34 cellular contexts compared by ENCODE assay signal in the genomic region with DNA sequence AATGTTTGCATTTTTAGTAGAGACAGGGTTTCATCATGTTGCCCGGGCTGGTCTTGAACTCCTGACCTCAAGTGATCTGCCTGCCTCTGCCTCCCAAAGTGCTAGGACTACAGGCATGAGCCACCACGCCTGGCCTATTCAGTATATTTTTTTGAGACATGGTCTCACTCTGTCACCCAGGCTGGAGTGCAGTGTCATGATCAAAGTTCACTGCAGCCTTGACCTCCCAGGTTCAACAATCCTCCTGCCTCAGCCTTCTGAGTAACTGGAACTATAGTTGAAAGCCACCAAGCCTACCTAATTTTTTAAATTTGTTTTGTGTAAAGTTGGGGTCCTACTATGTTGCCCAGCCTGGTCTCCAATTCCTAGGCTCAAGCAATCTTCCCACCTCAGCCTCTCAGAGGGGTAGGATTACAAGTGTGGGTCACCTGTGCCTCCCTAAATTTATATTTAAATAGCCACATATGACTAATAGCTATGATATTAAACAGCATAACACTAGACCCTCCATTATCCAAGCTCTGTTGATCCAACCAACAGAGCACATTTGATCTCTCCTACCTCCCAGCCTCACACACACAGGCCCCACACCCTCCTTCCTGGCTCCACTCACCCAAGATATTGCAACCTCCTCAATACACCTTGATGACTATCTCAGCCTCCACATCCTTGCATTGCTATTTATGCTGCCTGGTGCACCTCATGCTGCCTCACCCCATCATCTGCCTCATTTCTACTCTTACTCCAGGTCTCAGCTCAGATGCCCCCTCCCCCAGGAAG. TPM values are rescaled to one million over a fixed set of nuclear protein-coding genes. Genes with fewer than 3 reads are reported as not detected.
DNase-seq lines count a peak whose midpoint lies in the region; ATAC-seq, FAIRE-seq and TF ChIP-seq lines count a peak whose summit lies in the region.
"Had no signal": no experiment of that assay in that cellular context is flagged by ENCODE, and none has a peak within 500 bp of the region (broad histone marks: within the 10 kb centered on the region; RNA-seq: fewer than 3 reads in every experiment).

No MANE protein-coding gene starts in this region.

- peak; percentile 34 for DNase-seq in activated naive CD4-positive, alpha-beta T cell treated with anti-CD3 and anti-CD28 coated beads, Interleukin-2, amount 10 ng/mL, durations not matched to agents 7 days and 5 days
- no peak for DNase-seq in activated naive CD4-positive, alpha-beta T cell treated with anti-CD3 and anti-CD28 coated beads for 36 hours
- DNase-seq in Panc1 (ENCODE audit: low read depth, low spot score), result no peak
- no peak for DNase-seq in epithelial cell of prostate (ENCODE audit: low read depth, low spot score)
- no peak for DNase-seq in stimulated activated naive CD8-positive, alpha-beta T cell treated with anti-CD3 and anti-CD28 coated beads, Interleukin-15, amount 100 ng/mL, for 72 hours
- DNase-seq in NCI-H1048 (lab: John Stamatoyannopoulos, UW), result no peak
- no peak for DNase-seq in D721Med (ENCODE audit: insufficient read length, low spot score)
- DNase-seq: activated CD8-positive, alpha-beta memory T cell treated with anti-CD3 and anti-CD28 coated beads for 24 hours; activated naive CD4-positive, alpha-beta T cell; activated T-cell treated with anti-CD3 and anti-CD28 coated beads, Interleukin-2, amount 50 U/mL, for 24 hours; CD4-positive, alpha-beta memory T cell; colonic mucosa; DMS153; foreskin keratinocyte; H9; heart right ventricle; mammary epithelial cell; NCI-H1417 treated with DMSO at 0.1 percent for 48 hours; NCI-H2081 treated with DMSO at 0.1 percent for 48 hours; NCI-H345; NCI-H774; pancreas; stimulated activated CD4-positive, alpha-beta T cell treated with anti-CD3 and anti-CD28 coated beads, Interleukin-2, amount 100 ng/mL, for 48 hours had no signal

- no peaks in the 10 kb centered on the region for H3K27me3 ChIP-seq in Panc1 (ENCODE audit: control insufficient read depth, insufficient read depth, low read length)
- H3K27me3 ChIP-seq: colonic mucosa, esophagus muscularis mucosa, foreskin keratinocyte, heart right ventricle, pancreas, vagina had no signal

- in situ Hi-C loops in Panc1 (cut with HindIII; ENCODE audit: low pct_unique_long_range_greater_than_20kb, low sequenced_read_pairs), result no loop called here

- BruUV-seq in Panc1 (replicated peaks; lab: Mats Ljungman, UMichigan), result no TSS peak

- CTCF ChIA-PET in activated naive CD4-positive, alpha-beta T cell treated with anti-CD3 and anti-CD28 coated beads, Interleukin-2, amount 10 ng/mL, durations not matched to agents 7 days and 5 days (lab: Charles Lee), result no interaction called here
- CTCF ChIA-PET in activated naive CD4-positive, alpha-beta T cell treated with anti-CD3 and anti-CD28 coated beads for 36 hours (lab: Charles Lee), result interaction anchor here (0.6 to 1.0 kb wide), 3 partner anchors 11 to 69 kb away, joined by 3 to 5 read pairs (median 3); no protein-coding TSS in a partner anchor
- CTCF ChIA-PET in Panc1 (lab: Charles Lee), result no interaction called here

- no peak for TF ChIP-seq CTCF in Panc1 (IDR thresholded peaks at IDR 0.05)
- no peak for TF ChIP-seq CTCF in D721Med (IDR thresholded peaks at IDR 0.05; ENCODE audit: insufficient read depth, missing control alignments)

- H3K27ac ChIP-seq in Panc1 (ENCODE audit: low read length) (no peak overlapping the region), epithelial cell of prostate (peak overlapping the region; percentile 47)
- H3K27ac ChIP-seq: colonic mucosa, esophagus muscularis mucosa, foreskin keratinocyte, heart right ventricle, pancreas, RWPE1, thoracic aorta, vagina had no signal

- no peak overlapping the region for H3K4me3 ChIP-seq in Panc1 (ENCODE audit: low read depth in 2 of 2, low read length in 2 of 2)
- H3K4me3 ChIP-seq: colonic mucosa, esophagus muscularis mucosa, heart right ventricle, pancreas, thoracic aorta, vagina had no signal

- no peaks in the 10 kb centered on the region for H3K27me3 Mint-ChIP-seq in activated naive CD4-positive, alpha-beta T cell treated with anti-CD3 and anti-CD28 coated beads, Interleukin-2, amount 10 ng/mL, durations not matched to agents 7 days and 5 days
- H3K27me3 Mint-ChIP-seq in activated naive CD4-positive, alpha-beta T cell treated with anti-CD3 and anti-CD28 coated beads for 36 hours (ENCODE audit: low read depth), result no peaks in the 10 kb centered on the region
- no peaks in the 10 kb centered on the region for H3K27me3 Mint-ChIP-seq in stimulated activated naive CD8-positive, alpha-beta T cell treated with anti-CD3 and anti-CD28 coated beads, Interleukin-15, amount 100 ng/mL, for 72 hours

- no peak overlapping the region for H3K27ac Mint-ChIP-seq in activated naive CD4-positive, alpha-beta T cell treated with anti-CD3 and anti-CD28 coated beads, Interleukin-2, amount 10 ng/mL, durations not matched to agents 7 days and 5 days
- H3K27ac Mint-ChIP-seq in activated naive CD4-positive, alpha-beta T cell treated with anti-CD3 and anti-CD28 coated beads for 36 hours, result no peak overlapping the region
- H3K27ac Mint-ChIP-seq in stimulated activated naive CD8-positive, alpha-beta T cell treated with anti-CD3 and anti-CD28 coated beads, Interleukin-15, amount 100 ng/mL, for 72 hours, result no peak overlapping the region
- H3K27ac Mint-ChIP-seq: activated T-cell treated with anti-CD3 and anti-CD28 coated beads, Interleukin-2, amount 50 U/mL, for 24 hours; CD4-positive, alpha-beta memory T cell had no signal

- ATAC-seq in Panc1 (0 out of 2 replicates have a peak, but pooled peaks have one; percentile 51), GM21737 (IDR thresholded peaks at IDR 0.05; ENCODE audit: unreplicated experiment) (no peak)
- ATAC-seq in stimulated activated naive CD8-positive, alpha-beta T cell treated with anti-CD3 and anti-CD28 coated beads, Interleukin-15, amount 100 ng/mL, for 72 hours, result peak; percentile 53
- ATAC-seq: activated CD4-positive, CD25-positive, alpha-beta regulatory T cell treated with anti-CD3 and anti-CD28 coated beads, Interleukin-2, amount 50 U/mL, for 24 hours; foreskin keratinocyte had no signal

- no peaks in the 10 kb centered on the region for H3K36me3 ChIP-seq in Panc1 (ENCODE audit: control insufficient read depth, insufficient read depth, low read length)
- H3K36me3 ChIP-seq: colonic mucosa, esophagus muscularis mucosa, pancreas, thoracic aorta, vagina had no signal

- no peaks in the 10 kb centered on the region for H3K36me3 Mint-ChIP-seq in activated naive CD4-positive, alpha-beta T cell treated with anti-CD3 and anti-CD28 coated beads, Interleukin-2, amount 10 ng/mL, durations not matched to agents 7 days and 5 days
- peaks cover 1% of the 10 kb centered on the region for H3K36me3 Mint-ChIP-seq in activated naive CD4-positive, alpha-beta T cell treated with anti-CD3 and anti-CD28 coated beads for 36 hours (ENCODE audit: low read depth)
- H3K36me3 Mint-ChIP-seq: CD4-positive, alpha-beta memory T cell had no signal

- H3K9me3 Mint-ChIP-seq in activated naive CD4-positive, alpha-beta T cell treated with anti-CD3 and anti-CD28 coated beads, Interleukin-2, amount 10 ng/mL, durations not matched to agents 7 days and 5 days, result no peaks in the 10 kb centered on the region
- H3K9me3 Mint-ChIP-seq in activated naive CD4-positive, alpha-beta T cell treated with anti-CD3 and anti-CD28 coated beads for 36 hours, result no peaks in the 10 kb centered on the region
- H3K9me3 Mint-ChIP-seq in stimulated activated naive CD8-positive, alpha-beta T cell treated with anti-CD3 and anti-CD28 coated beads, Interleukin-15, amount 100 ng/mL, for 72 hours, result no peaks in the 10 kb centered on the region
- H3K9me3 Mint-ChIP-seq: activated T-cell treated with anti-CD3 and anti-CD28 coated beads, Interleukin-2, amount 50 U/mL, for 24 hours; H9 had no signal

- H3K4me1 ChIP-seq in Panc1 (ENCODE audit: control insufficient read depth, insufficient read depth, low read length), result no peaks in the 10 kb centered on the region
- H3K4me1 ChIP-seq: colonic mucosa, esophagus muscularis mucosa, heart right ventricle, pancreas, vagina had no signal

- FAIRE-seq in D721Med (lab: Jason Lieb, UNC), result no peak

- no peaks in the 10 kb centered on the region for H3K4me1 Mint-ChIP-seq in activated naive CD4-positive, alpha-beta T cell treated with anti-CD3 and anti-CD28 coated beads, Interleukin-2, amount 10 ng/mL, durations not matched to agents 7 days and 5 days
- no peaks in the 10 kb centered on the region for H3K4me1 Mint-ChIP-seq in activated naive CD4-positive, alpha-beta T cell treated with anti-CD3 and anti-CD28 coated beads for 36 hours (ENCODE audit: low read depth)
- H3K4me1 Mint-ChIP-seq in stimulated activated naive CD8-positive, alpha-beta T cell treated with anti-CD3 and anti-CD28 coated beads, Interleukin-15, amount 100 ng/mL, for 72 hours, result no peaks in the 10 kb centered on the region
- H3K4me1 Mint-ChIP-seq: CD4-positive, alpha-beta memory T cell had no signal

- intact Hi-C loops in activated naive CD4-positive, alpha-beta T cell treated with anti-CD3 and anti-CD28 coated beads for 36 hours (cut with micrococcal nuclease), result no loop called here
- intact Hi-C loops in Panc1 (cut with micrococcal nuclease; ENCODE audit: unreplicated experiment), result no loop called here

- no peaks in the 10 kb centered on the region for H3K9me3 ChIP-seq in Panc1 (ENCODE audit: control insufficient read depth, insufficient read depth, low read depth, low read length)
- H3K9me3 ChIP-seq: colonic mucosa, esophagus muscularis mucosa, heart right ventricle, pancreas, thoracic aorta, vagina had no signal

- POLR2A ChIA-PET in Panc1 (lab: Charles Lee), result no interaction called here

- no peak overlapping the region for H3K4me3 Mint-ChIP-seq in activated naive CD4-positive, alpha-beta T cell treated with anti-CD3 and anti-CD28 coated beads, Interleukin-2, amount 10 ng/mL, durations not matched to agents 7 days and 5 days
- no peak overlapping the region for H3K4me3 Mint-ChIP-seq in activated naive CD4-positive, alpha-beta T cell treated with anti-CD3 and anti-CD28 coated beads for 36 hours
- no peak overlapping the region for H3K4me3 Mint-ChIP-seq in stimulated activated naive CD8-positive, alpha-beta T cell treated with anti-CD3 and anti-CD28 coated beads, Interleukin-15, amount 100 ng/mL, for 72 hours
- H3K4me3 Mint-ChIP-seq: activated T-cell treated with anti-CD3 and anti-CD28 coated beads, Interleukin-2, amount 50 U/mL, for 24 hours; CD4-positive, alpha-beta memory T cell; H9 had no signal

RNA-seq across cellular contexts. Expression of gene CEACAM19, which starts 2.1 kb away (rescaled TPM):
- under 1 TPM; 0.17 to 0.27 TPM for total RNA-seq in activated naive CD4-positive, alpha-beta T cell treated with anti-CD3 and anti-CD28 coated beads for 36 hours
- total RNA-seq in Panc1 (2021; ENCODE audit: unreplicated experiment), result 1.2 TPM
- polyA plus RNA-seq in Panc1 (2012; ENCODE audit: insufficient read length), result 0.64 TPM
- polyA plus RNA-seq: CD4-positive, alpha-beta memory T cell had no signal

RNA-seq across cellular contexts. Expression of gene PVR, which starts 25.5 kb away (rescaled TPM):
- total RNA-seq in activated naive CD4-positive, alpha-beta T cell treated with anti-CD3 and anti-CD28 coated beads for 36 hours, result 1 to 10 TPM; 8.9 to 9.8 TPM
- 47.7 TPM for total RNA-seq in Panc1 (2021; ENCODE audit: unreplicated experiment)
- 39.9 TPM for polyA plus RNA-seq in Panc1 (2012; ENCODE audit: insufficient read length)

RNA-seq across cellular contexts. Expression of gene CEACAM16, which starts 29.8 kb away (rescaled TPM):
- not detected for total RNA-seq in activated naive CD4-positive, alpha-beta T cell treated with anti-CD3 and anti-CD28 coated beads for 36 hours
- total RNA-seq in Panc1 (2021; ENCODE audit: unreplicated experiment), result not detected
- not detected for polyA plus RNA-seq in Panc1 (2012; ENCODE audit: insufficient read length)
- total RNA-seq: A673; CD4-positive, alpha-beta memory T cell; esophagus muscularis mucosa; foreskin keratinocyte; G401; H9; heart right ventricle; mammary epithelial cell; MCF 10A; T-helper 1 cell treated with Interleukin-12 subunit alpha and Interleukin-12 subunit beta and Interleukin-4 antibody, amounts not matched to agents 30 ng/mL and 1 ng/mL, for 36 hours; thoracic aorta; vagina had no signal
- polyA plus RNA-seq: CD4-positive, alpha-beta memory T cell; foreskin keratinocyte; heart right ventricle; mammary epithelial cell; neural cell had no signal

RNA-seq across cellular contexts. Expression of gene IGSF23, which starts 55.8 kb away (rescaled TPM):
- total RNA-seq in activated naive CD4-positive, alpha-beta T cell treated with anti-CD3 and anti-CD28 coated beads for 36 hours, result not detected
- not detected for total RNA-seq in Panc1 (2021; ENCODE audit: unreplicated experiment)
- polyA plus RNA-seq in Panc1 (2012; ENCODE audit: insufficient read length), result not detected
- total RNA-seq: A673; CD4-positive, alpha-beta memory T cell; colonic mucosa; esophagus muscularis mucosa; foreskin keratinocyte; G401; H9; heart right ventricle; mammary epithelial cell; MCF 10A; T-helper 1 cell treated with Interleukin-12 subunit alpha and Interleukin-12 subunit beta and Interleukin-4 antibody, amounts not matched to agents 30 ng/mL and 1 ng/mL, for 36 hours; thoracic aorta; vagina had no signal
- polyA plus RNA-seq: CD4-positive, alpha-beta memory T cell; foreskin keratinocyte; mammary epithelial cell; neural cell had no signal
